Comparison of ENCODE assay signal across 21 cellular contexts in the genomic region with DNA sequence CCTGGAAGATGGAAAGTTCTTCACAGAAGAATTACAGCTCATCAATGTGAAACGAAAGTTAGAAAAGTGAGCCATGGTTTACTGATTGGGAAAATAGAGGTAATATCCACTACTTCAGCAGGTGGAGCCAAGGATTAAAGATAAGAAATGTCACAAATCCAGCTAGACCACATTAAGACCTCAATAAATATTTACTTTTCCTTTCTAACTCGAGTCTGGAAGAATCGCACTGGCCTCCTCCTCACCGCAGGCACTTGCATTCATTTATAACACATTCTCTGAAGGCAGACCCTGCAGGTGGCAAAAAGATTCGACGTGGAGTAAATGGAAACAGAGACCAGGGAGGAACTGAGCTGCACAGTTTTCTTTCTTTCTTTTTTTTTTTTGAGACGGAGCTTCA. TPM values are rescaled to one million over a fixed set of nuclear protein-coding genes. Genes with fewer than 3 reads are reported as not detected.
DNase-seq lines count a peak whose midpoint lies in the region; ATAC-seq and TF ChIP-seq lines count a peak whose summit lies in the region.
"Had no signal": no experiment of that assay in that cellular context is flagged by ENCODE, and none has a peak within 500 bp of the region (broad histone marks: within the 10 kb centered on the region; RNA-seq: fewer than 3 reads in every experiment).

No MANE protein-coding gene starts in this region.

- DNase-seq in CD4-positive, CD25-positive, alpha-beta regulatory T cell, result no peak
- peak in 1 of 2 donors; percentile 7 for DNase-seq in left lung
- no peak for DNase-seq in stimulated activated CD4-positive, alpha-beta T cell treated with anti-CD3 and anti-CD28 coated beads, Interleukin-4, amount 100 ng/mL, for 4 hours
- DNase-seq in DMS114 treated with DMSO at 0.1 percent for 48 hours (lab: John Stamatoyannopoulos, UW; ENCODE audit: unreplicated experiment), result no peak
- DNase-seq in kidney glomerular epithelial cell (lab: John Stamatoyannopoulos, UW), result no peak
- DNase-seq: activated CD4-positive, alpha-beta T cell treated with anti-CD3 and anti-CD28 coated beads for 36 hours; activated CD8-positive, alpha-beta memory T cell treated with anti-CD3 and anti-CD28 coated beads, Interleukin-2, amount 50 U/mL, for 48 hours; activated naive CD4-positive, alpha-beta T cell treated with Interleukin-2 at 50 U/mL for 16 hours; effector memory CD8-positive, alpha-beta T cell; midbrain; NCI-H1105; NCI-H2081; NCI-H446 treated with DMSO at 0.1 percent for 48 hours; NK-92 treated with Interleukin-12 subunit alpha and Interleukin-12 subunit beta, amount 100 ng/mL, for 24 hours; stimulated activated CD4-positive, alpha-beta T cell treated with anti-CD3 and anti-CD28 coated beads, Interleukin-2, amount 100 ng/mL, for 24 hours; stimulated activated naive CD8-positive, alpha-beta T cell treated with anti-CD3 and anti-CD28 coated beads, Interleukin-15, Interleukin-2, amounts not matched to agents 100 U/mL and 50 U/mL, for 24 hours had no signal

- peak; percentile 11; the same call in 1 of the 2 replicates for TF ChIP-seq CTCF in 22Rv1 (IDR thresholded peaks at IDR 0.05)
- peak; percentile 28; the same call in 1 of the 2 replicates for TF ChIP-seq CTCF in VCaP (conservative IDR thresholded peaks at IDR 0.05)
- TF ChIP-seq CTCF in left lung (IDR thresholded peaks at IDR 0.05), result no peak

- no peaks in the 10 kb centered on the region for H3K9me3 Mint-ChIP-seq in CD4-positive, CD25-positive, alpha-beta regulatory T cell
- H3K9me3 Mint-ChIP-seq: effector memory CD8-positive, alpha-beta T cell had no signal

- no peaks in the 10 kb centered on the region for H3K27me3 Mint-ChIP-seq in CD4-positive, CD25-positive, alpha-beta regulatory T cell
- H3K27me3 Mint-ChIP-seq: activated CD4-positive, alpha-beta T cell treated with anti-CD3 and anti-CD28 coated beads for 36 hours; effector memory CD8-positive, alpha-beta T cell had no signal

- peaks cover 34% of the 10 kb centered on the region for H3K4me1 ChIP-seq in CD4-positive, CD25-positive, alpha-beta regulatory T cell (ENCODE audit: control insufficient read depth, insufficient read depth, low read length, poor library complexity, severe bottlenecking)
- H3K4me1 ChIP-seq in left lung, result peaks cover 13 to 24% of the 10 kb centered on the region in 2 donors

- ATAC-seq in CD4-positive, CD25-positive, alpha-beta regulatory T cell (ENCODE audit: low read depth in 2 of 2), result no peak
- ATAC-seq in left lung (peak; percentile 50), GM18861 (IDR thresholded peaks at IDR 0.05; ENCODE audit: unreplicated experiment) (no peak)
- ATAC-seq: activated CD4-positive, alpha-beta T cell treated with anti-CD3 and anti-CD28 coated beads for 36 hours; effector memory CD8-positive, alpha-beta T cell; stimulated activated naive CD8-positive, alpha-beta T cell treated with anti-CD3 and anti-CD28 coated beads, Interleukin-15, Interleukin-2, amounts not matched to agents 100 U/mL and 50 U/mL, for 24 hours had no signal

- H3K4me1 Mint-ChIP-seq in CD4-positive, CD25-positive, alpha-beta regulatory T cell, result peaks cover 6 to 55% (median 22%) of the 10 kb centered on the region in 4 donors

- H3K4me3 ChIP-seq in CD4-positive, CD25-positive, alpha-beta regulatory T cell (ENCODE audit: low read depth, low read length), result no peak overlapping the region
- H3K4me3 ChIP-seq in left lung, result no peak overlapping the region
- H3K4me3 ChIP-seq: SK-N-MC, skin epidermis had no signal

- no peaks in the 10 kb centered on the region for H3K9me3 ChIP-seq in CD4-positive, CD25-positive, alpha-beta regulatory T cell (ENCODE audit: control insufficient read depth in 2 of 2, low read length in 2 of 2)
- H3K9me3 ChIP-seq in left lung, result no peaks in the 10 kb centered on the region

- H3K36me3 ChIP-seq in CD4-positive, CD25-positive, alpha-beta regulatory T cell (ENCODE audit: control insufficient read depth, insufficient read depth, low read length), result peaks cover 40% of the 10 kb centered on the region
- H3K36me3 ChIP-seq in left lung, result peaks cover 0 to 100% of the 10 kb centered on the region in 2 donors

- peak overlapping the region; percentile 63 to 98 (median 86) for H3K27ac Mint-ChIP-seq in CD4-positive, CD25-positive, alpha-beta regulatory T cell
- H3K27ac Mint-ChIP-seq: activated CD4-positive, alpha-beta T cell treated with anti-CD3 and anti-CD28 coated beads for 36 hours had no signal

- H3K27me3 ChIP-seq in CD4-positive, CD25-positive, alpha-beta regulatory T cell (ENCODE audit: control insufficient read depth, insufficient read depth, low read length), result no peaks in the 10 kb centered on the region
- no peaks in the 10 kb centered on the region for H3K27me3 ChIP-seq in left lung

- H3K4me3 Mint-ChIP-seq in CD4-positive, CD25-positive, alpha-beta regulatory T cell, result peak overlapping the region in 2 of 4 donors; percentile 31 to 44
- H3K4me3 Mint-ChIP-seq: activated CD4-positive, alpha-beta T cell treated with anti-CD3 and anti-CD28 coated beads for 36 hours; effector memory CD8-positive, alpha-beta T cell had no signal

- H3K27ac ChIP-seq in 22Rv1, result peak overlapping the region; percentile 84
- H3K27ac ChIP-seq in CD4-positive, CD25-positive, alpha-beta regulatory T cell (ENCODE audit: insufficient read depth, low read length, poor library complexity, severe bottlenecking), result peak overlapping the region; percentile 92
- peak overlapping the region; percentile 100 for H3K27ac ChIP-seq in VCaP
- peak overlapping the region; percentile 2 to 51 for H3K27ac ChIP-seq in left lung
- H3K27ac ChIP-seq: SK-N-MC had no signal

- intact Hi-C loops in left lung (cut with DNase I), result no loop called here

- peaks cover 40% of the 10 kb centered on the region for H3K36me3 Mint-ChIP-seq in CD4-positive, CD25-positive, alpha-beta regulatory T cell

RNA-seq across cellular contexts. Expression of gene SLC35E1, which starts 7.4 kb away (rescaled TPM):
- 93.1 TPM for total RNA-seq in CD4-positive, CD25-positive, alpha-beta regulatory T cell
- 10 to 100 TPM; 19.0 to 28.5 (median 24.6) TPM for polyA plus RNA-seq in CD4-positive, CD25-positive, alpha-beta regulatory T cell
- total RNA-seq in left lung, result 10 to 100 TPM; 47.0 to 55.9 TPM

RNA-seq across cellular contexts. Expression of gene CHERP, which starts 22.6 kb away (rescaled TPM):
- total RNA-seq in CD4-positive, CD25-positive, alpha-beta regulatory T cell, result 57.2 TPM
- 10 to 100 TPM in 1 of 4 donors, 1 to 10 TPM in 3; 4.8 to 13.7 (median 8.4) TPM for polyA plus RNA-seq in CD4-positive, CD25-positive, alpha-beta regulatory T cell
- total RNA-seq in left lung, result 10 to 100 TPM; 28.1 to 38.0 TPM

Comparison
In these comparisons a context has a peak if more than half of its experiments do, and no peak if none do; other contexts are left out.
1. H3K27ac ChIP-seq: peak in every context shown above with its lines; median percentile 100 in VCaP; 92 in CD4-positive, CD25-positive, alpha-beta regulatory T cell; 84 in 22Rv1; 26 in left lung.
2. CTCF ChIP-seq: peak in 22Rv1 (single experiment) and VCaP (single experiment); none in left lung (0 of 2).